Comparison of ENCODE assay signal across 19 cellular contexts in genomic region chr15:28959326-28959725, GRCh38.
"Had no signal": no experiment of that assay in that cellular context is flagged by ENCODE, and none has a peak within 500 bp of the region (broad histone marks: within the 10 kb centered on the region; RNA-seq: fewer than 3 reads in every experiment).

No MANE protein-coding gene starts in this region.

- H3K36me3 ChIP-seq: cardiac muscle cell, neutrophil had no signal

- H3K9me3 ChIP-seq: neutrophil had no signal

- H3K9me3 Mint-ChIP-seq: dendritic cell treated with granulocyte-macrophage colony-stimulating factor and Interleukin-4, amounts not matched to agents 40 ng/mL and 50 ng/mL, for 4 days; effector memory CD8-positive, alpha-beta T cell had no signal

- DNase-seq: cerebellar nuclear complex; effector memory CD8-positive, alpha-beta T cell; foreskin keratinocyte; left colon; left ventricle myocardium superior; mesendoderm; right cardiac atrium; stimulated activated CD4-positive, alpha-beta T cell treated with anti-CD3 and anti-CD28 coated beads, Interleukin-2, amount 100 ng/mL, for 48 hours; stimulated activated naive CD4-positive, alpha-beta T cell treated with Interleukin-2 at 50 U/mL for 16 hours; trophoblast cell had no signal

- FAIRE-seq: colon, islet of Langerhans had no signal

- H3K27ac ChIP-seq: cardiac muscle cell, foreskin keratinocyte, hepatocyte, neutrophil had no signal

- H3K4me1 ChIP-seq: foreskin keratinocyte had no signal

- H3K27me3 ChIP-seq: cardiac muscle cell, foreskin keratinocyte, hepatocyte had no signal

- H3K4me3 Mint-ChIP-seq: dendritic cell treated with granulocyte-macrophage colony-stimulating factor and Interleukin-4, amounts not matched to agents 40 ng/mL and 50 ng/mL, for 4 days; effector memory CD8-positive, alpha-beta T cell; nephron had no signal

- H3K27ac Mint-ChIP-seq: dendritic cell treated with granulocyte-macrophage colony-stimulating factor and Interleukin-4, amounts not matched to agents 40 ng/mL and 50 ng/mL, for 4 days; nephron had no signal

- H3K4me3 ChIP-seq: cardiac muscle cell, hepatocyte, lung, smooth muscle cell had no signal

- ATAC-seq: effector memory CD8-positive, alpha-beta T cell; foreskin keratinocyte; left colon; left ventricle myocardium superior; right cardiac atrium had no signal

- H3K27me3 Mint-ChIP-seq: effector memory CD8-positive, alpha-beta T cell had no signal
